ENCODE assay signal across 12 cellular contexts in the genomic region with DNA sequence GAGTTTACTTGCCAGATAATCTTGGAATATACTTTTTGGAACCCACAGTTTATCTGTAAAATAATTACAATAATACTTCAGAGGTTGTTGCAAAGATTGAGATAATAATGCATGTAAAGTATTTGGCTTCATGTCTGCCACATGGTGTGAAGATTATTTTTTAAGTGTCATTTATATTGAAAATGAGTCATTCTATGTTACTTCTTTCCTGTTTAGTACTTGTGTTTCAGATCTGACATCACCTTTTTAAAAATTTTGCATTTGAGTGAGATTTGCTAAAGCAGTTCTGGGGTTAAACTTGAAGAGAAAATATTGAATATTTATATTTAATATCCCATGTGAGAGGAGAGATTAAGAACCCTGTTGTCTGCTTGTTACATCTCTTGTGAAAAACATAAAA. TPM values are rescaled to one million over a fixed set of nuclear protein-coding genes. Genes with fewer than 3 reads are reported as not detected.
DNase-seq lines count a peak whose midpoint lies in the region; ATAC-seq and TF ChIP-seq lines count a peak whose summit lies in the region.
"Had no signal": no experiment of that assay in that cellular context is flagged by ENCODE, and none has a peak within 500 bp of the region (broad histone marks: within the 10 kb centered on the region; RNA-seq: fewer than 3 reads in every experiment).

No MANE protein-coding gene starts in this region.

- peaks cover 67% of the 10 kb centered on the region for H3K4me1 Mint-ChIP-seq in activated T-helper 2 cell treated with anti-CD3 and anti-CD28 coated beads, Interferon-gamma antibody, Interleukin-2, Interleukin-4, amounts not matched to agents 10 μg/mL and 5 μg/mL and 100 μg/mL, durations not matched to agents 14 hours and 24 hours and 36 hours (ENCODE audit: low read depth)
- H3K4me1 Mint-ChIP-seq in mesothelial cell of epicardium (peaks cover 48% of the 10 kb centered on the region), neural progenitor cell (peaks cover 10% of the 10 kb centered on the region)

- H3K36me3 Mint-ChIP-seq in activated T-helper 2 cell treated with anti-CD3 and anti-CD28 coated beads, Interferon-gamma antibody, Interleukin-2, Interleukin-4, amounts not matched to agents 10 μg/mL and 5 μg/mL and 100 μg/mL, durations not matched to agents 14 hours and 24 hours and 36 hours (ENCODE audit: low read depth), result peaks cover 32% of the 10 kb centered on the region
- peaks cover 10% of the 10 kb centered on the region for H3K36me3 Mint-ChIP-seq in mesothelial cell of epicardium
- peaks cover 4% of the 10 kb centered on the region for H3K36me3 Mint-ChIP-seq in neural progenitor cell

- H3K4me2 ChIP-seq in neural progenitor cell, result no peak overlapping the region

- intact Hi-C loops in A673 (cut with micrococcal nuclease; ENCODE audit: unreplicated experiment), result no loop called here
- intact Hi-C loops in activated T-helper 2 cell treated with anti-CD3 and anti-CD28 coated beads, Interferon-gamma antibody, Interleukin-2, Interleukin-4, amounts not matched to agents 10 μg/mL and 5 μg/mL and 100 μg/mL, durations not matched to agents 14 hours and 24 hours and 36 hours (cut with micrococcal nuclease), result loop anchor here (1.0 to 10.0 kb wide), 3 partner anchors 11 to 436 kb away; no protein-coding TSS in a partner anchor

- H3K9me3 Mint-ChIP-seq in activated T-helper 2 cell treated with anti-CD3 and anti-CD28 coated beads, Interferon-gamma antibody, Interleukin-2, Interleukin-4, amounts not matched to agents 10 μg/mL and 5 μg/mL and 100 μg/mL, durations not matched to agents 14 hours and 24 hours and 36 hours, result peaks cover 7% of the 10 kb centered on the region
- H3K9me3 Mint-ChIP-seq in mesothelial cell of epicardium (peaks cover 9% of the 10 kb centered on the region), neural progenitor cell (peaks cover 10% of the 10 kb centered on the region)

- H3K4me3 ChIP-seq in A673 (ENCODE audit: low read depth, low read length, poor library complexity, severe bottlenecking) (no peak overlapping the region), neural progenitor cell (no peak overlapping the region)

- H3K4me1 ChIP-seq in A673 (ENCODE audit: insufficient read depth, low read length, poor library complexity, severe bottlenecking), result peaks cover 44% of the 10 kb centered on the region
- H3K4me1 ChIP-seq in neural progenitor cell, result peaks cover 7% of the 10 kb centered on the region

- peak overlapping the region; percentile 92 for H3K27ac Mint-ChIP-seq in activated T-helper 2 cell treated with anti-CD3 and anti-CD28 coated beads, Interferon-gamma antibody, Interleukin-2, Interleukin-4, amounts not matched to agents 10 μg/mL and 5 μg/mL and 100 μg/mL, durations not matched to agents 14 hours and 24 hours and 36 hours
- H3K27ac Mint-ChIP-seq in mesothelial cell of epicardium (peak overlapping the region; percentile 94), neural progenitor cell (no peak overlapping the region)

- ATAC-seq in GM21381 (IDR thresholded peaks at IDR 0.05; ENCODE audit: unreplicated experiment), result peak; percentile 50
- no peak for ATAC-seq in GM18868 (IDR thresholded peaks at IDR 0.05; ENCODE audit: unreplicated experiment)

- no peaks in the 10 kb centered on the region for H3K27me3 Mint-ChIP-seq in activated T-helper 2 cell treated with anti-CD3 and anti-CD28 coated beads, Interferon-gamma antibody, Interleukin-2, Interleukin-4, amounts not matched to agents 10 μg/mL and 5 μg/mL and 100 μg/mL, durations not matched to agents 14 hours and 24 hours and 36 hours (ENCODE audit: low read depth)
- no peaks in the 10 kb centered on the region for H3K27me3 Mint-ChIP-seq in mesothelial cell of epicardium (ENCODE audit: low read depth)
- H3K27me3 Mint-ChIP-seq in neural progenitor cell (ENCODE audit: insufficient read depth, low read depth), result no peaks in the 10 kb centered on the region
- H3K27me3 Mint-ChIP-seq: stimulated activated naive B cell treated with anti-CD40 and anti-IgM and Interleukin-4, amounts not matched to agents 10 μg/mL and 1 μg/mL and 100 μg/mL, for 72 hours had no signal

- POLR2A ChIA-PET in A673 (lab: Charles Lee; ENCODE audit: low non-redundant PET), result no interaction called here

- no peaks in the 10 kb centered on the region for H3K9me3 ChIP-seq in A673 (ENCODE audit: low read depth, low read length, poor library complexity, severe bottlenecking)
- H3K9me3 ChIP-seq in neural progenitor cell (ENCODE audit: low read depth), result no peaks in the 10 kb centered on the region
- H3K9me3 ChIP-seq: Caco-2 had no signal

- BruUV-seq in A673 (replicated peaks; lab: Mats Ljungman, UMichigan), result no TSS peak

- CTCF ChIA-PET in A673 (lab: Charles Lee), result no interaction called here

- H3K27me3 ChIP-seq in A673 (replicated peaks; ENCODE audit: insufficient read depth, low read depth, low read length, poor library complexity) (no peaks in the 10 kb centered on the region), neural progenitor cell (no peaks in the 10 kb centered on the region)

- peaks cover 19% of the 10 kb centered on the region for H3K79me2 ChIP-seq in neural progenitor cell (ENCODE audit: low read depth)

- no peak for TF ChIP-seq CTCF in A673 (conservative IDR thresholded peaks at IDR 0.05; ENCODE audit: low read depth, low read length)
- no peak for TF ChIP-seq CTCF in mesothelial cell of epicardium (IDR thresholded peaks at IDR 0.05; ENCODE audit: unreplicated experiment)
- TF ChIP-seq CTCF in neural progenitor cell (IDR thresholded peaks at IDR 0.05), result no peak

- H2AFZ ChIP-seq in neural progenitor cell (replicated peaks), result no peak overlapping the region

- H3K4me3 Mint-ChIP-seq in activated T-helper 2 cell treated with anti-CD3 and anti-CD28 coated beads, Interferon-gamma antibody, Interleukin-2, Interleukin-4, amounts not matched to agents 10 μg/mL and 5 μg/mL and 100 μg/mL, durations not matched to agents 14 hours and 24 hours and 36 hours (ENCODE audit: low read depth), result peak overlapping the region; percentile 48
- H3K4me3 Mint-ChIP-seq in mesothelial cell of epicardium (no peak overlapping the region), neural progenitor cell (no peak overlapping the region)
- H3K4me3 Mint-ChIP-seq: stimulated activated naive B cell treated with anti-CD40 and anti-IgM and Interleukin-4, amounts not matched to agents 10 μg/mL and 1 μg/mL and 100 μg/mL, for 72 hours had no signal

- H3K27ac ChIP-seq in A673 (ENCODE audit: low read depth, low read length, poor library complexity, severe bottlenecking) (peak overlapping the region; percentile 19), neural progenitor cell (no peak overlapping the region)

- no peak overlapping the region for H3K9ac ChIP-seq in neural progenitor cell

- no peaks in the 10 kb centered on the region for H3F3A ChIP-seq in neural progenitor cell (ENCODE audit: low read depth)

- DNase-seq in A673 (ENCODE audit: low spot score) (peak; percentile 50), mesothelial cell of epicardium (ENCODE audit: low spot score in 2 of 2, unreplicated experiment in 2 of 2) (no peak), SK-N-DZ (ENCODE audit: low spot score) (no peak), Ammon's horn (ENCODE audit: low spot score) (no peak), neural progenitor cell (ENCODE audit: low spot score) (no peak)
- no peak for DNase-seq in activated T-helper 2 cell treated with anti-CD3 and anti-CD28 coated beads, Interferon-gamma antibody, Interleukin-2, Interleukin-4, amounts not matched to agents 10 μg/mL and 5 μg/mL and 100 μg/mL, durations not matched to agents 14 hours and 24 hours and 36 hours (ENCODE audit: low spot score)
- DNase-seq: Caco-2; NCI-H1105 treated with DMSO at 0.1 percent for 48 hours; stimulated activated CD4-positive, alpha-beta T cell treated with anti-CD3 and anti-CD28 coated beads, Interleukin-12 subunit alpha, Interleukin-12 subunit beta, amount 100 ng/mL, for 4 hours; stimulated activated naive B cell treated with anti-CD40 and anti-IgM and Interleukin-4, amounts not matched to agents 10 μg/mL and 1 μg/mL and 100 μg/mL, for 72 hours had no signal

- no peaks in the 10 kb centered on the region for H3K36me3 ChIP-seq in A673 (ENCODE audit: insufficient read depth, low read length, poor library complexity, severe bottlenecking)
- no peaks in the 10 kb centered on the region for H3K36me3 ChIP-seq in neural progenitor cell

- no peaks in the 10 kb centered on the region for H4K20me1 ChIP-seq in neural progenitor cell (ENCODE audit: low read depth)

RNA-seq across cellular contexts. Expression of a gene that starts 31.2 kb away (rescaled TPM):
- total RNA-seq in A673 (2021) (115 and 119 TPM in 2 replicates), mesothelial cell of epicardium (104 to 110 TPM (median 105 TPM) in 3 replicates), neural progenitor cell (ENCODE audit: low replicate concordance) (35.9 and 44.8 TPM in 2 replicates)
- 186 and 196 TPM in 2 replicates for total RNA-seq in activated T-helper 2 cell treated with anti-CD3 and anti-CD28 coated beads, Interferon-gamma antibody, Interleukin-2, Interleukin-4, amounts not matched to agents 10 μg/mL and 5 μg/mL and 100 μg/mL, durations not matched to agents 14 hours and 24 hours and 36 hours
- polyA plus RNA-seq in SK-N-DZ (2014; cell fraction: cytosol; rRNA removed), result 20.7 and 21.6 TPM in 2 replicates
- 26.9 and 47.9 TPM in 2 replicates for polyA plus RNA-seq in SK-N-DZ (2014; cell fraction: nucleus; rRNA removed)
